Comparison of ENCODE assay signal across 17 cellular contexts in genomic region chr7:110804501-110804900, GRCh38.
"Had no signal": no experiment of that assay in that cellular context is flagged by ENCODE, and none has a peak within 500 bp of the region (broad histone marks: within the 10 kb centered on the region; RNA-seq: fewer than 3 reads in every experiment).

No MANE protein-coding gene starts in this region.

- H3K27me3 ChIP-seq: gastrocnemius medialis, heart right ventricle, tibial artery, vagina had no signal

- H3K4me1 Mint-ChIP-seq: immature natural killer cell, T-cell had no signal

- ATAC-seq: activated CD4-positive, CD25-positive, alpha-beta regulatory T cell treated with anti-CD3 and anti-CD28 coated beads, Interleukin-2, amount 50 U/mL, for 24 hours; effector memory CD8-positive, alpha-beta T cell; gastrocnemius medialis; heart right ventricle; stimulated activated naive B cell treated with anti-CD40 and anti-IgM and Interleukin-4, amounts not matched to agents 10 μg/mL and 1 μg/mL and 100 μg/mL, for 72 hours; T-cell had no signal

- H3K4me3 ChIP-seq: gastrocnemius medialis, heart right ventricle, tibial artery, vagina had no signal

- H3K4me3 Mint-ChIP-seq: activated T-helper 1 cell treated with anti-CD3 and anti-CD28 coated beads, Interleukin-12 subunit alpha, Interleukin-12 subunit beta, Interleukin-2, Interleukin-4 antibody, amounts not matched to agents 30 ng/mL and 10 ng/mL and 1 ng/mL, durations not matched to agents 14 hours and 24 hours and 36 hours; dendritic cell treated with granulocyte-macrophage colony-stimulating factor and Interleukin-4, amounts not matched to agents 40 ng/mL and 50 ng/mL, for 4 days; effector memory CD8-positive, alpha-beta T cell; immature natural killer cell; stimulated activated naive B cell treated with anti-CD40 and anti-IgM and Interleukin-4, amounts not matched to agents 10 μg/mL and 1 μg/mL and 100 μg/mL, for 72 hours; T-cell had no signal

- H3K36me3 Mint-ChIP-seq: immature natural killer cell; stimulated activated naive B cell treated with anti-CD40 and anti-IgM and Interleukin-4, amounts not matched to agents 10 μg/mL and 1 μg/mL and 100 μg/mL, for 72 hours; T-cell had no signal

- H3K4me1 ChIP-seq: gastrocnemius medialis, heart right ventricle, tibial artery, vagina had no signal

- DNase-seq: activated CD4-positive, alpha-beta T cell treated with anti-CD3 and anti-CD28 coated beads, Interleukin-2, amount 50 U/mL, for 1 hour; activated naive CD4-positive, alpha-beta T cell; anterior cingulate cortex; cerebellar nuclear complex; effector memory CD8-positive, alpha-beta T cell; gastrocnemius medialis; heart right ventricle; immature natural killer cell; stimulated activated CD4-positive, alpha-beta T cell treated with anti-CD3 and anti-CD28 coated beads, Interleukin-2, amount 100 ng/mL, for 48 hours; stimulated activated naive B cell treated with anti-CD40 and anti-IgM and Interleukin-4, amounts not matched to agents 10 μg/mL and 1 μg/mL and 100 μg/mL, for 72 hours; T-cell; T-helper 9 cell; tibial artery had no signal

- H3K9me3 Mint-ChIP-seq: stimulated activated naive B cell treated with anti-CD40 and anti-IgM and Interleukin-4, amounts not matched to agents 10 μg/mL and 1 μg/mL and 100 μg/mL, for 72 hours had no signal

- H3K27ac ChIP-seq: gastrocnemius medialis, heart right ventricle, tibial artery, vagina had no signal

- H3K27ac Mint-ChIP-seq: activated T-helper 1 cell treated with anti-CD3 and anti-CD28 coated beads, Interleukin-12 subunit alpha, Interleukin-12 subunit beta, Interleukin-2, Interleukin-4 antibody, amounts not matched to agents 30 ng/mL and 10 ng/mL and 1 ng/mL, durations not matched to agents 14 hours and 24 hours and 36 hours; dendritic cell treated with granulocyte-macrophage colony-stimulating factor and Interleukin-4, amounts not matched to agents 40 ng/mL and 50 ng/mL, for 4 days; effector memory CD8-positive, alpha-beta T cell; immature natural killer cell; stimulated activated naive B cell treated with anti-CD40 and anti-IgM and Interleukin-4, amounts not matched to agents 10 μg/mL and 1 μg/mL and 100 μg/mL, for 72 hours; T-cell had no signal

- H3K27me3 Mint-ChIP-seq: dendritic cell treated with granulocyte-macrophage colony-stimulating factor and Interleukin-4, amounts not matched to agents 40 ng/mL and 50 ng/mL, for 4 days; effector memory CD8-positive, alpha-beta T cell; stimulated activated naive B cell treated with anti-CD40 and anti-IgM and Interleukin-4, amounts not matched to agents 10 μg/mL and 1 μg/mL and 100 μg/mL, for 72 hours; T-cell had no signal

- H3K36me3 ChIP-seq: gastrocnemius medialis, heart right ventricle, tibial artery, vagina had no signal

- H3K9me3 ChIP-seq: gastrocnemius medialis, heart right ventricle, tibial artery, vagina had no signal
